15 cellular contexts compared by ENCODE assay signal in the genomic region with DNA sequence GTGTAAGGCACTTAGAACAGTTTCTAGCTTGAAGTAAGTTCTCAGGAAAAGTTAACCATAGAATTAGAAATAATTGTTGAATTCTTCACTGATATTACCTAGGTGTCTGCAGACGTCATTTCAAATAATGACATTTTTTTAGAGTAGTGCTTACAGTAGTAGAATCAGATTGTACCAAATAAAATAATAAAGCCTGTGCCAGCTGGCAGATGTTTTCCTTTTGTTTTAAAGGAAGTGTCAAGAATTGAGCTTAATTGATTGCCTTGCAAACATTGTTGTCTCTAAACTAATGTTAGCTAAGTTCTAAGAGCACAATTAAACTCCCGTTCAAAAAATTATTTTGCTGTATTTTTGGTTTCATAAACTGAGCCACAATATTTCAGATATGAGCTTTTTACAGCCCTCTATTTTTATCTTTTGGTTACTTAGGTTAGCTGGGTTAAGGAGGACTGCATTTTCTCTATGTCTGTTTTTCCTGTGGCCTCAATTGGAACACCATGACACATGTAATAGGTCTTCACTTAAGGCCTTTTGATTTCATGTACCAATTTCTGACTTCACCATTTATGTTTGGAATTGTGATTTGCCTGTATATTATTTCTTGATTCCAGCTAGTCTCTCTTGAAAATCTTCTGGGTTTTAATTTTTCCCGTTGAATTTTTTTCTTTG.
DNase-seq lines count a peak whose midpoint lies in the region; ATAC-seq and TF ChIP-seq lines count a peak whose summit lies in the region.
"Had no signal": no experiment of that assay in that cellular context is flagged by ENCODE, and none has a peak within 500 bp of the region (broad histone marks: within the 10 kb centered on the region; RNA-seq: fewer than 3 reads in every experiment).

No MANE protein-coding gene starts in this region.

- DNase-seq in LNCaP clone FGC (ENCODE audit: low read depth) (peak; percentile 82), dermis blood vessel endothelial cell (peak; percentile 69), right lobe of liver (no peak), stomach (no peak), AML-193 (lab: John Stamatoyannopoulos, UW) (no peak), DMS53 (lab: John Stamatoyannopoulos, UW) (no peak)
- DNase-seq in effector CD8-positive, alpha-beta T cell (lab: John Stamatoyannopoulos, UW): no peak
- DNase-seq: BE2C, DMS 273 treated with DMSO at 0.1 percent for 48 hours, EL, HFFc6, NCI-H1417 treated with DMSO at 0.1 percent for 48 hours, NCI-H2029, NCI-H2171 treated with DMSO at 0.1 percent for 48 hours had no signal

- H3K27me3 ChIP-seq in right lobe of liver: no peaks in the 10 kb centered on the region
- H3K27me3 ChIP-seq in stomach: no peaks in the 10 kb centered on the region
- H3K27me3 ChIP-seq: BE2C had no signal

- peaks cover 0 to 38% (median 14%) of the 10 kb centered on the region in 4 donors for H3K4me1 ChIP-seq in right lobe of liver
- H3K4me1 ChIP-seq in stomach: peaks cover 0 to 39% (median 29%) of the 10 kb centered on the region in 4 donors
- H3K4me1 ChIP-seq: BE2C had no signal

- H3K27ac ChIP-seq in right lobe of liver: peak overlapping the region in 2 of 3 donors; percentile 63 to 80
- peak overlapping the region in 4 of 5 donors; percentile 24 to 79 (median 50) for H3K27ac ChIP-seq in stomach
- H3K27ac ChIP-seq: KMS-11 had no signal

- no peak for ATAC-seq in right lobe of liver

- H3K36me3 ChIP-seq in right lobe of liver: peaks cover 0 to 4% (median 1%) of the 10 kb centered on the region in 4 donors
- H3K36me3 ChIP-seq in stomach: peaks cover 11 to 84% (median 68%) of the 10 kb centered on the region in 4 donors

- 38% methylated on average over 3 of the region's 3 CpGs for WGBS in right lobe of liver (ENCODE audit: insufficient coverage, low coverage, low lambda C conversion rate, missing lambda C conversion rate)
- WGBS in stomach, 5 donors: 38 to 47% (median 40%) methylated on average over 3 of the region's 3 CpGs

- TF ChIP-seq EP300 in stomach (IDR thresholded peaks at IDR 0.05): no peak

- TF ChIP-seq POLR2A in right lobe of liver (IDR thresholded peaks at IDR 0.05) (no peak), stomach (IDR thresholded peaks at IDR 0.05) (no peak)

- TF ChIP-seq CTCF in LNCaP clone FGC (IDR thresholded peaks at IDR 0.05; ENCODE audit: control insufficient read depth, extremely low read depth, insufficient read depth) (no peak), right lobe of liver (IDR thresholded peaks at IDR 0.05) (no peak), stomach (IDR thresholded peaks at IDR 0.05) (no peak)

- intact Hi-C loops in right lobe of liver (cut with DNase I) (loop anchor here in 1 of 2 donors (10.0 kb wide), 1 partner anchor 118 kb away; a partner anchor contains a TSS), stomach (cut with DNase I; ENCODE audit: low total_unique reads) (no loop called here)

- H3K4me3 ChIP-seq in LNCaP clone FGC (ENCODE audit: low read depth, low read length): no peak overlapping the region
- no peak overlapping the region for H3K4me3 ChIP-seq in right lobe of liver
- no peak overlapping the region for H3K4me3 ChIP-seq in stomach

- H3K9me3 ChIP-seq in right lobe of liver: no peaks in the 10 kb centered on the region
- H3K9me3 ChIP-seq in stomach: no peaks in the 10 kb centered on the region
- H3K9me3 ChIP-seq: BE2C had no signal

Comparison
In these comparisons a context has a peak if more than half of its experiments do, and no peak if none do; other contexts are left out.
1. DNase-seq: peak in LNCaP clone FGC (single experiment) and dermis blood vessel endothelial cell (single experiment); none in right lobe of liver (0 of 3), stomach (single experiment), effector CD8-positive, alpha-beta T cell (single experiment), AML-193 (0 of 2) and DMS53 (single experiment).